Comparison of ENCODE assay signal across 9 cellular contexts in the genomic region with DNA sequence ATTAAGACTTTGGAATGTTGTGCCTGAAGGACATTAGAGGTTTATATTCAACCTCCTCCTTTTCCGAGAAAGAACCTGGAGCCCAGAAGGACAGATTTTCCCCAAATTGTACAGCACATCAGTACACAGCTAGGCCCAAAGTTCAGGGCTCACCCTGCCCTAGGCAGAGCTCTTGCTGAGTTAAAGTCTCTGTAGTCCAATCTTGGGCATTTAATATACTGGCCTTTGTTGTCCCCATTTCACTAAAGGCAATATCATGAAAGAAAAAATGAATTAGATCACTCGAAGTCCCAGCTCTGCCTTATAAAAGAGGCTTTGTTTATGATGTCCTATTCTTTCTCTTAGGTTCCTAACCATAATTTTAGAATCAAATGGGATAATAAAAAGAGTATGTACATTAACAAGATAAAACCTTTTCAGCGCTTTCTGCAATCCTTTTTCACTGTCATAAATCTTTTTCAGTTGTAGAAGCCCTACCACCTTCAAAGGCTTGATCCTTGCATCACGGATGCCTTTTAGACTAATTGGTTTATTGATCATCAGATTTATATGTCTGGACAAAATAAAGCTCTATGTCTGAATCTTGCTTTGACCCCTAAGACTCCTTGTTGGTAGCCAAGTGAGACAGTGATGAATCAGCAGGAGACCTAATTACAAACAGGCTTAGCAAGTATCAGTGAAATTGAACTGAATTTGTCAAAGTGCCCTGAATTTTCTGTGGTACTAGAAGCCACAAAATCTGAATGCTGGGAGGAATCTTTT. TPM values are rescaled to one million over a fixed set of nuclear protein-coding genes. Genes with fewer than 3 reads are reported as not detected.
DNase-seq lines count a peak whose midpoint lies in the region; ATAC-seq and TF ChIP-seq lines count a peak whose summit lies in the region.
"Had no signal": no experiment of that assay in that cellular context is flagged by ENCODE, and none has a peak within 500 bp of the region (broad histone marks: within the 10 kb centered on the region; RNA-seq: fewer than 3 reads in every experiment).

No MANE protein-coding gene starts in this region.

- no peak for ATAC-seq in GM21619 (IDR thresholded peaks at IDR 0.05; ENCODE audit: unreplicated experiment)

- H3K36me3 ChIP-seq in skeletal muscle tissue (ENCODE audit: control insufficient read depth in 3 of 3, insufficient read depth in 3 of 3, low read length in 3 of 3): peaks cover 0 to 8% (median 3%) of the 10 kb centered on the region in 3 donors

- H3K9ac ChIP-seq in skeletal muscle tissue (ENCODE audit: low read depth in 1 of 3, low read length in 3 of 3): no peak overlapping the region

- DNase-seq in GM04503 (ENCODE audit: low read depth) (peak; percentile 68), RWPE1 (ENCODE audit: low spot score) (peak; percentile 18), fibroblast of mammary gland (ENCODE audit: low read depth) (peak; percentile 87), pons (ENCODE audit: low spot score) (no peak)
- DNase-seq in stimulated activated CD4-positive, alpha-beta T cell treated with anti-CD3 and anti-CD28 coated beads, Interleukin-15, amount 100 ng/mL, for 24 hours: no peak
- DNase-seq: NCI-H446 treated with DMSO at 0.1 percent for 48 hours had no signal

- H3K27ac ChIP-seq in RWPE1: no peak overlapping the region
- H3K27ac ChIP-seq in skeletal muscle tissue (ENCODE audit: low read depth, low read length): peak overlapping the region; percentile 58

- CTCF ChIA-PET in RWPE1 (lab: Yijun Ruan, JAX): interaction anchor here (1.7 kb wide), 1 partner anchor 245 kb away, joined by 5 read pairs; no protein-coding TSS in a partner anchor

- no peaks in the 10 kb centered on the region for H3K27me3 ChIP-seq in skeletal muscle tissue (ENCODE audit: control insufficient read depth in 3 of 3, insufficient read depth in 3 of 3, low read length in 3 of 3)

- peaks cover 20 to 24% (median 23%) of the 10 kb centered on the region in 3 donors for H3K4me1 ChIP-seq in skeletal muscle tissue (ENCODE audit: control insufficient read depth in 3 of 3, insufficient read depth in 3 of 3, low read length in 3 of 3)

- H3K4me3 ChIP-seq in fibroblast of mammary gland (ENCODE audit: control insufficient read depth, low read depth, low read length) (no peak overlapping the region), skeletal muscle tissue (ENCODE audit: low read length in 3 of 3) (no peak overlapping the region)
- H3K4me3 ChIP-seq: thoracic aorta had no signal

- TF ChIP-seq CTCF in RWPE1 (conservative IDR thresholded peaks at IDR 0.05; ENCODE audit: low read depth) (no peak), fibroblast of mammary gland (conservative IDR thresholded peaks at IDR 0.05; ENCODE audit: control insufficient read depth, insufficient read depth, low read depth, low read length) (no peak)

- no peaks in the 10 kb centered on the region for H3K9me3 ChIP-seq in skeletal muscle tissue (ENCODE audit: control insufficient read depth in 3 of 3, low read length in 3 of 3)
- H3K9me3 ChIP-seq: thoracic aorta had no signal

- POLR2A ChIA-PET in RWPE1 (lab: Yijun Ruan, JAX; ENCODE audit: low non-redundant PET): no interaction called here

RNA-seq across cellular contexts. Expression of a gene that starts 39.8 kb away (rescaled TPM):
- total RNA-seq in skeletal muscle tissue: 1.6 TPM

Comparison
In these comparisons a context has a peak if more than half of its experiments do, and no peak if none do; other contexts are left out.
1. DNase-seq: peak in GM04503 (single experiment), RWPE1 (single experiment) and fibroblast of mammary gland (single experiment); none in stimulated activated CD4-positive, alpha-beta T cell treated with anti-CD3 and anti-CD28 coated beads, Interleukin-15, amount 100 ng/mL, for 24 hours (single experiment) and pons (single experiment).